In the genomic region with DNA sequence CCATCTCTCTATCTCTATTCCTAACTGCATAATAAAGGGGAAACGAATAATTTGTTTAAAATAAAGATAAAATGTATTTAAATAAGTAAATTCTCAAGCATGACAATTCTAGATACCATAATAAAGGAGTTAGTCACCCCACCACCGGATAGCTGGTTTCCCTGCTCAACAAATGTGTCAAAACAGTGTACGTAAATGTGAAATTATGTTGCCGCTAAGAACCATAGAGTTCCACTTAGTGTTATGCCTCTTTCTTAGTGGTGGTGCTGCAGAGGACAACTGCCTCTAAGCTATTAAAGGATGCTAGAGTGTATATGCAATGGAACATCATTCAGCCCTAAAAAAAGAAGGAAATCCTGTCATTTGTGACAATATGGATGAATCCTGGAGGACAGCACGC, we compare ENCODE assay signal across 28 cellular contexts. TPM values are rescaled to one million over a fixed set of nuclear protein-coding genes. Genes with fewer than 3 reads are reported as not detected.
"Had no signal": no experiment of that assay in that cellular context is flagged by ENCODE, and none has a peak within 500 bp of the region (broad histone marks: within the 10 kb centered on the region; RNA-seq: fewer than 3 reads in every experiment).

No MANE protein-coding gene starts in this region.

- H3K4me3 Mint-ChIP-seq: nephron; neural crest cell; stimulated activated naive CD8-positive, alpha-beta T cell treated with anti-CD3 and anti-CD28 coated beads, Interleukin-15, Interleukin-2, amounts not matched to agents 100 ng/mL and 50 ng/mL, for 24 hours had no signal

- H3K27me3 ChIP-seq: pancreas, upper lobe of right lung had no signal

- H3K27ac Mint-ChIP-seq: nephron; stimulated activated naive CD8-positive, alpha-beta T cell treated with anti-CD3 and anti-CD28 coated beads, Interleukin-15, Interleukin-2, amounts not matched to agents 100 ng/mL and 50 ng/mL, for 24 hours had no signal

- H3K27ac ChIP-seq: left lung, lower lobe of right lung, pancreas, prostate gland, skin epidermis, suprapubic skin, thoracic aorta, tibial artery, upper lobe of right lung had no signal

- H3K4me3 ChIP-seq: left lung, lower lobe of right lung, pancreas, prostate gland, skin epidermis, suprapubic skin, thoracic aorta, tibial artery, upper lobe of right lung had no signal

- H3K36me3 ChIP-seq: left lung, lower lobe of right lung, pancreas, prostate gland, suprapubic skin, thoracic aorta, tibial artery, upper lobe of right lung had no signal

- ATAC-seq: left colon, left lung, lower lobe of right lung, pancreas, right cardiac atrium, sciatic nerve, upper lobe of right lung had no signal

- DNase-seq: hippocampal formation; left colon; left lung; lower lobe of right lung; mammary epithelial cell; mesenchymal stem cell; nucleus accumbens; pancreas; retina; right cardiac atrium; stimulated activated CD4-positive, alpha-beta T cell treated with anti-CD3 and anti-CD28 coated beads, Interleukin-12 subunit alpha, Interleukin-12 subunit beta, amount 100 ng/mL, for 4 hours; stimulated activated CD4-positive, alpha-beta T cell treated with anti-CD3 and anti-CD28 coated beads, Interleukin-15, amount 100 ng/mL, for 24 hours; stimulated activated CD4-positive, alpha-beta T cell treated with anti-CD3 and anti-CD28 coated beads, Interleukin-2, amount 100 ng/mL, for 24 hours; stimulated activated CD4-positive, alpha-beta T cell treated with anti-CD3 and anti-CD28 coated beads, Interleukin-4, amount 100 ng/mL, for 1 hour; stimulated activated naive CD4-positive, alpha-beta T cell; tibial artery; trophoblast cell; upper lobe of right lung had no signal

- H3K9me3 ChIP-seq: left lung, lower lobe of right lung, pancreas, prostate gland, suprapubic skin, thoracic aorta, tibial artery, upper lobe of right lung had no signal

- H3K4me1 Mint-ChIP-seq: nephron, neural crest cell had no signal

- H3K9me3 Mint-ChIP-seq: nephron; neural crest cell; stimulated activated naive CD8-positive, alpha-beta T cell treated with anti-CD3 and anti-CD28 coated beads, Interleukin-15, Interleukin-2, amounts not matched to agents 100 ng/mL and 50 ng/mL, for 24 hours had no signal

- H3K4me1 ChIP-seq: left lung, lower lobe of right lung, pancreas, prostate gland, suprapubic skin, tibial artery, upper lobe of right lung had no signal

RNA-seq across cellular contexts. Expression of a gene that starts 42.4 kb away (rescaled TPM):
- total RNA-seq: left colon, liver, right cardiac atrium, subcutaneous adipose tissue, suprapubic skin, thoracic aorta, upper lobe of right lung had no signal
- polyA plus RNA-seq: liver had no signal
